8 cellular contexts compared by ENCODE assay signal in genomic region chr20:49219924-49220831, GRCh38. TPM values are rescaled to one million over a fixed set of nuclear protein-coding genes. Genes with fewer than 3 reads are reported as not detected.
A peak's percentile ranks its signal among the peaks of the same experiment; 100 is the strongest.
DNase-seq lines count a peak whose midpoint lies in the region; ATAC-seq and TF ChIP-seq lines count a peak whose summit lies in the region.

No MANE protein-coding gene starts in this region.

- H3K4me3 Mint-ChIP-seq in chondrocyte (ENCODE audit: unreplicated experiment): peak overlapping the region; percentile 96

- TF ChIP-seq CTCF in IMR-90 (conservative IDR thresholded peaks at IDR 0.05; ENCODE audit: low read depth, low read length): no peak
- no peak for TF ChIP-seq CTCF in chondrocyte (IDR thresholded peaks at IDR 0.05)

- peak overlapping the region; percentile 88; the same call in 1 of the 2 replicates for H4K5ac ChIP-seq in IMR-90 (ENCODE audit: low read depth, low read length)

- H3K36me3 ChIP-seq in ACC112 (ENCODE audit: insufficient read depth, low read length): peaks cover 12% of the 10 kb centered on the region
- H3K36me3 ChIP-seq in IMR-90 (ENCODE audit: control insufficient read depth, insufficient read depth, low read length): peaks cover 27% of the 10 kb centered on the region
- peaks cover 29 to 30% of the 10 kb centered on the region in 2 donors for H3K36me3 ChIP-seq in mucosa of rectum (ENCODE audit: control insufficient read depth in 2 of 2, insufficient read depth in 2 of 2, low read length in 2 of 2)

- no TSS peak for BruUV-seq in IMR-90 (replicated peaks; lab: Mats Ljungman, UMichigan)

- H3K27me3 ChIP-seq in ACC112 (ENCODE audit: insufficient read depth, low read length) (no peaks in the 10 kb centered on the region), IMR-90 (ENCODE audit: control insufficient read depth, insufficient read depth, low read length) (no peaks in the 10 kb centered on the region), mucosa of rectum (ENCODE audit: control insufficient read depth in 2 of 2, insufficient read depth in 2 of 2, low read length in 2 of 2) (no peaks in the 10 kb centered on the region)

- H2AK5ac ChIP-seq in IMR-90 (ENCODE audit: low read depth, low read length): peak overlapping the region; percentile 94

- H3K9me3 ChIP-seq in IMR-90 (ENCODE audit: control insufficient read depth, insufficient read depth, low read length) (no peaks in the 10 kb centered on the region), mucosa of rectum (ENCODE audit: control insufficient read depth in 2 of 2, low read length in 2 of 2) (no peaks in the 10 kb centered on the region)

- WGBS in IMR-90 (ENCODE audit: extremely low coverage in 2 of 2, insufficient read length in 1 of 2), 2 experiments: 72% methylated on average over 18 of the region's 28 CpGs; no CpG with 5 or more reads in 1 of the 2 experiments

- POLR2A ChIA-PET in IMR-90 (lab: Charles Lee; ENCODE audit: unreplicated experiment): no interaction called here

- peaks cover 24% of the 10 kb centered on the region for H3K4me1 Mint-ChIP-seq in chondrocyte (ENCODE audit: low read depth)

- no peak overlapping the region for H2BK20ac ChIP-seq in IMR-90 (ENCODE audit: low read depth, low read length)

- peak overlapping the region; percentile 72 to 98 for H4K8ac ChIP-seq in IMR-90 (ENCODE audit: low read depth in 2 of 2, low read length in 2 of 2)

- in situ Hi-C loops in IMR-90 (cut with MboI; ENCODE audit: low sequenced_read_pairs): loop anchor here (5.0 kb wide), 1 partner anchor 88 kb away; no protein-coding TSS in a partner anchor

- no peaks in the 10 kb centered on the region for H3K9me1 ChIP-seq in IMR-90 (ENCODE audit: insufficient read depth, low read length)

- H3K27ac ChIP-seq in ACC112 (ENCODE audit: low read depth, low read length): peak overlapping the region; percentile 52; the same call in 1 of the 2 replicates
- H3K27ac ChIP-seq in IMR-90 (ENCODE audit: insufficient read depth, low read length): peak overlapping the region; percentile 85
- peak overlapping the region; percentile 80 to 89 for H3K27ac ChIP-seq in mucosa of rectum (ENCODE audit: low read depth in 2 of 2, low read length in 2 of 2)

- H3K9me3 Mint-ChIP-seq in chondrocyte (ENCODE audit: low read depth): no peaks in the 10 kb centered on the region

- peak overlapping the region; percentile 88 for H3K4me3 ChIP-seq in ACC112 (ENCODE audit: low read depth, low read length)
- peak overlapping the region; percentile 76 for H3K4me3 ChIP-seq in IMR-90 (ENCODE audit: insufficient read depth, low read depth, low read length)
- H3K4me3 ChIP-seq in mucosa of rectum (ENCODE audit: low read length in 2 of 2): peak overlapping the region; percentile 89 to 100

- no peaks in the 10 kb centered on the region for H3K27me3 Mint-ChIP-seq in chondrocyte (ENCODE audit: low read depth)

- peak overlapping the region; percentile 91 for H3K27ac Mint-ChIP-seq in chondrocyte (ENCODE audit: unreplicated experiment)

- H3K18ac ChIP-seq in IMR-90 (ENCODE audit: low read depth, low read length): no peak overlapping the region; the same call in 1 of the 2 replicates

- peak overlapping the region; percentile 91 for H3K9ac ChIP-seq in IMR-90 (ENCODE audit: low read depth, low read length)
- peak overlapping the region; percentile 89 to 99 for H3K9ac ChIP-seq in mucosa of rectum (ENCODE audit: low read depth in 1 of 2, low read length in 2 of 2)

- H2BK5ac ChIP-seq in IMR-90 (ENCODE audit: low read depth, low read length, poor library complexity, severe bottlenecking): peak overlapping the region; percentile 85

- no peak for DNase-seq in IMR-90
- DNase-seq in chondrocyte (ENCODE audit: low spot score): no peak
- DNase-seq in NK-92 treated with Interleukin-12 subunit alpha and Interleukin-12 subunit beta, amount 100 ng/mL, for 24 hours (lab: John Stamatoyannopoulos, UW): no peak
- no peak for DNase-seq in NCI-H2196 (lab: John Stamatoyannopoulos, UW; ENCODE audit: unreplicated experiment)
- no peak for DNase-seq in DMS 273 (lab: John Stamatoyannopoulos, UW; ENCODE audit: unreplicated experiment)

- H2BK120ac ChIP-seq in IMR-90 (ENCODE audit: low read depth, low read length): no peak overlapping the region

- H3K79me1 ChIP-seq in IMR-90 (ENCODE audit: low read depth in 1 of 2, low read length in 2 of 2): peaks cover 8 to 31% of the 10 kb centered on the region in 2 experiments; a peak in 3 of 4 replicates

- H3K14ac ChIP-seq in IMR-90 (replicated peaks; ENCODE audit: low read depth, low read length): peak overlapping the region; percentile 97

- intact Hi-C loops in IMR-90 (cut with micrococcal nuclease): loop anchor here (5.0 kb wide), 1 partner anchor 578 kb away; no protein-coding TSS in a partner anchor

- peak overlapping the region; percentile 91 for H3K4me2 ChIP-seq in IMR-90 (ENCODE audit: low read depth, low read length)

- H3K23ac ChIP-seq in IMR-90 (ENCODE audit: low read depth, low read length): peak overlapping the region; percentile 90

- peak overlapping the region; percentile 84 for H3K56ac ChIP-seq in IMR-90 (ENCODE audit: extremely low read depth, insufficient read depth, low read length)

- H3K79me2 ChIP-seq in ACC112 (ENCODE audit: control insufficient read depth, insufficient read depth, low read length, unreplicated experiment): peaks cover 19% of the 10 kb centered on the region

- H3K36me3 Mint-ChIP-seq in chondrocyte (ENCODE audit: low read depth): peaks cover 13% of the 10 kb centered on the region

- no peak for TF ChIP-seq POLR2A in IMR-90 (IDR thresholded peaks at IDR 0.05; ENCODE audit: low read depth, low read length)

- peaks cover 6% of the 10 kb centered on the region for H3K4me1 ChIP-seq in ACC112 (ENCODE audit: control insufficient read depth, insufficient read depth, low read length, unreplicated experiment)
- H3K4me1 ChIP-seq in IMR-90 (ENCODE audit: control insufficient read depth, insufficient read depth, low read length): peaks cover 4% of the 10 kb centered on the region; the same call in 1 of the 2 replicates
- peaks cover 10 to 13% of the 10 kb centered on the region in 2 donors for H3K4me1 ChIP-seq in mucosa of rectum (ENCODE audit: control insufficient read depth in 2 of 2, insufficient read depth in 2 of 2, low read length in 2 of 2)

- CTCF ChIA-PET in IMR-90 (lab: Yijun Ruan, JAX): no interaction called here

- peak overlapping the region; percentile 83 for H2AK9ac ChIP-seq in IMR-90 (replicated peaks; ENCODE audit: low read depth, low read length, poor library complexity)

- peak overlapping the region; percentile 77 for H2AFZ ChIP-seq in ACC112 (ENCODE audit: low read length, unreplicated experiment)
- peak overlapping the region; percentile 97 for H2AFZ ChIP-seq in IMR-90 (replicated peaks; ENCODE audit: low read length, poor library complexity)

- H4K91ac ChIP-seq in IMR-90 (ENCODE audit: insufficient read depth, low read depth, low read length): peak overlapping the region; percentile 82

- H3K4ac ChIP-seq in IMR-90 (ENCODE audit: low read depth, low read length): peak overlapping the region; percentile 93

- ATAC-seq in IMR-90 (ENCODE audit: low read depth) (no peak), HG02642 (IDR thresholded peaks at IDR 0.05; ENCODE audit: poor library complexity, unreplicated experiment) (no peak)

- no peaks in the 10 kb centered on the region for H4K20me1 ChIP-seq in IMR-90 (ENCODE audit: insufficient read depth, low read length)

- TF ChIP-seq RAD21 in IMR-90 (IDR thresholded peaks at IDR 0.05; ENCODE audit: low read length): no peak

- peak overlapping the region; percentile 1; the same call in 1 of the 3 replicates for H2BK15ac ChIP-seq in IMR-90 (ENCODE audit: low read depth, low read length)

- dilution Hi-C loops in IMR-90 (cut with HindIII; ENCODE audit: low sequenced_read_pairs, unreplicated experiment): no loop called here

TF ChIP-seq in IMR-90, 13 proteins besides CTCF, POLR2A, EP300 and RAD21:
- TF ChIP-seq MAZ (IDR thresholded peaks at IDR 0.05; ENCODE audit: borderline replicate concordance, low read depth, low read length) (no peak), RCOR1 (IDR thresholded peaks at IDR 0.05; ENCODE audit: insufficient replicate concordance, low read length) (no peak), RFX5 (IDR thresholded peaks at IDR 0.05; ENCODE audit: low read depth, low read length) (no peak), BHLHE40 (IDR thresholded peaks at IDR 0.05; ENCODE audit: low read depth, low read length) (no peak), FOS (IDR thresholded peaks at IDR 0.05; ENCODE audit: low read depth, low read length) (no peak), CEBPB (IDR thresholded peaks at IDR 0.05; ENCODE audit: low read depth, low read length) (no peak), SMC3 (IDR thresholded peaks at IDR 0.05; ENCODE audit: low read depth, low read length) (no peak), CHD1 (IDR thresholded peaks at IDR 0.05; ENCODE audit: low read depth, low read length) (no peak), USF2 (IDR thresholded peaks at IDR 0.05; ENCODE audit: low read depth, low read length) (no peak)

RNA-seq across cellular contexts. Expression of gene DDX27, which starts 1.0 kb away (rescaled TPM):
- total RNA-seq in IMR-90 (2012; rRNA removed) (28.3 and 33.2 TPM in 2 replicates), chondrocyte (23.3 to 25.9 TPM (median 23.7 TPM) in 3 replicates)
- polyA plus RNA-seq in IMR-90 (2012; rRNA removed): 36.7 and 44.5 TPM in 2 replicates
- polyA plus RNA-seq in IMR-90 (2012; cell fraction: cytosol; rRNA removed): 30.9 and 31.3 TPM in 2 replicates
- polyA plus RNA-seq in IMR-90 (2012; cell fraction: nucleus; rRNA removed; ENCODE audit: low replicate concordance): 35.8 and 39.4 TPM in 2 replicates

RNA-seq across cellular contexts. Expression of gene STAU1, which starts 32.0 kb away (rescaled TPM):
- total RNA-seq in IMR-90 (2012; rRNA removed) (35.3 and 43.9 TPM in 2 replicates), chondrocyte (76.8 to 77.6 TPM (median 77.2 TPM) in 3 replicates)
- 44.5 and 50.3 TPM in 2 replicates for polyA plus RNA-seq in IMR-90 (2012; rRNA removed)
- 22.3 and 29.0 TPM in 2 replicates for polyA plus RNA-seq in IMR-90 (2012; cell fraction: cytosol; rRNA removed)
- 11.2 and 31.2 TPM in 2 replicates for polyA plus RNA-seq in IMR-90 (2012; cell fraction: nucleus; rRNA removed; ENCODE audit: low replicate concordance)

RNA-seq across cellular contexts. Expression of gene ZNFX1, which starts 57.7 kb away (rescaled TPM):
- total RNA-seq in IMR-90 (2012; rRNA removed) (46.7 and 60.9 TPM in 2 replicates), chondrocyte (36.0 to 38.7 TPM (median 36.4 TPM) in 3 replicates)
- polyA plus RNA-seq in IMR-90 (2012; rRNA removed): 8.5 and 10.9 TPM in 2 replicates
- polyA plus RNA-seq in IMR-90 (2012; cell fraction: cytosol; rRNA removed): 4.3 and 5.4 TPM in 2 replicates
- polyA plus RNA-seq in IMR-90 (2012; cell fraction: nucleus; rRNA removed; ENCODE audit: low replicate concordance): 5.7 and 9.9 TPM in 2 replicates
